ENCODE assay signal across 19 cellular contexts in genomic region chr2:131039101-131039440, GRCh38.
"Had no signal": no experiment of that assay in that cellular context is flagged by ENCODE, and none has a peak within 500 bp of the region (broad histone marks: within the 10 kb centered on the region; RNA-seq: fewer than 3 reads in every experiment).

No MANE protein-coding gene starts in this region.

- H3K27ac ChIP-seq: body of pancreas, colonic mucosa, esophagus squamous epithelium, left ventricle myocardium inferior, parathyroid adenoma, suprapubic skin had no signal

- H3K4me3 ChIP-seq: body of pancreas, colonic mucosa, esophagus squamous epithelium had no signal

- H3K36me3 ChIP-seq: colonic mucosa, left ventricle myocardium inferior had no signal

- H3K4me3 Mint-ChIP-seq: activated T-helper 17 cell treated with anti-CD3 and anti-CD28 coated beads, Interleukin-2, amount 50 U/mL, for 72 hours; neural crest cell; stimulated activated memory B cell treated with anti-CD40 and anti-IgM and Interleukin-4, amounts not matched to agents 10 μg/mL and 1 μg/mL and 100 μg/mL, for 72 hours; type B pancreatic cell; WTC11 had no signal

- H3K27ac Mint-ChIP-seq: activated T-helper 17 cell treated with anti-CD3 and anti-CD28 coated beads, Interleukin-2, amount 50 U/mL, for 72 hours; stimulated activated memory B cell treated with anti-CD40 and anti-IgM and Interleukin-4, amounts not matched to agents 10 μg/mL and 1 μg/mL and 100 μg/mL, for 72 hours; type B pancreatic cell; WTC11 had no signal

- H3K36me3 Mint-ChIP-seq: stimulated activated memory B cell treated with anti-CD40 and anti-IgM and Interleukin-4, amounts not matched to agents 10 μg/mL and 1 μg/mL and 100 μg/mL, for 72 hours; type B pancreatic cell; WTC11 had no signal

- H3K27me3 ChIP-seq: body of pancreas had no signal

- H3K9me3 Mint-ChIP-seq: activated T-helper 17 cell treated with anti-CD3 and anti-CD28 coated beads, Interleukin-2, amount 50 U/mL, for 72 hours; neural crest cell; stimulated activated memory B cell treated with anti-CD40 and anti-IgM and Interleukin-4, amounts not matched to agents 10 μg/mL and 1 μg/mL and 100 μg/mL, for 72 hours; type B pancreatic cell; WTC11 had no signal

- DNase-seq: activated CD4-positive, alpha-beta T cell treated with anti-CD3 and anti-CD28 coated beads for 48 hours; activated naive CD4-positive, alpha-beta T cell treated with Interleukin-2 at 50 U/mL for 16 hours; amniotic stem cell; body of pancreas; colonic mucosa; esophagus squamous epithelium; kidney; left ventricle myocardium inferior; mesendoderm; retina; SHP77 treated with DMSO at 0.1 percent for 48 hours; T-helper 2 cell had no signal

- ATAC-seq: body of pancreas; stimulated activated memory B cell treated with anti-CD40 and anti-IgM and Interleukin-4, amounts not matched to agents 10 μg/mL and 1 μg/mL and 100 μg/mL, for 72 hours; WTC11 had no signal
